ENCODE assay signal across 19 cellular contexts in genomic region chr13:94646904-94647303, GRCh38. TPM values are rescaled to one million over a fixed set of nuclear protein-coding genes. Genes with fewer than 3 reads are reported as not detected.
DNase-seq lines count a peak whose midpoint lies in the region; ATAC-seq, FAIRE-seq and TF ChIP-seq lines count a peak whose summit lies in the region.
"Had no signal": no experiment of that assay in that cellular context is flagged by ENCODE, and none has a peak within 500 bp of the region (broad histone marks: within the 10 kb centered on the region; RNA-seq: fewer than 3 reads in every experiment).

No MANE protein-coding gene starts in this region.

- DNase-seq in DMS153 (lab: John Stamatoyannopoulos, UW) (peak; percentile 40), DMS153 treated with DMSO at 0.1 percent for 48 hours (lab: John Stamatoyannopoulos, UW; ENCODE audit: unreplicated experiment) (no peak), GM12878 (ENCODE audit: low read depth, low spot score) (peak; percentile 12), cerebellar cortex (ENCODE audit: low spot score) (no peak), tibial nerve (ENCODE audit: low spot score in 2 of 2) (no peak)
- no peak for DNase-seq in activated CD4-positive, alpha-beta T cell treated with anti-CD3 and anti-CD28 coated beads for 36 hours
- DNase-seq: 8988T; activated CD8-positive, alpha-beta memory T cell treated with anti-CD3 and anti-CD28 coated beads, Interleukin-2, amount 50 U/mL, for 48 hours; COR-L47; H7; mammary epithelial cell; NCI-H1105; NCI-H526 treated with DMSO at 0.1 percent for 48 hours; nucleus accumbens; stimulated activated CD4-positive, alpha-beta T cell treated with anti-CD3 and anti-CD28 coated beads, Interleukin-12 subunit alpha, Interleukin-12 subunit beta, amount 100 ng/mL, for 4 hours had no signal

- in situ Hi-C loops in GM12878 (cut with MboI) = no loop called here

- H3K9ac ChIP-seq in GM12878 (ENCODE audit: control insufficient read depth, insufficient read depth, low read length) = no peak overlapping the region

- ATAC-seq in GM21526 (IDR thresholded peaks at IDR 0.05; ENCODE audit: low FRiP score, unreplicated experiment) (peak; percentile 85), HG03060 (IDR thresholded peaks at IDR 0.05; ENCODE audit: low read depth, unreplicated experiment) (peak; percentile 77), GM12878 (peak; percentile 82)
- ATAC-seq in activated CD4-positive, alpha-beta T cell treated with anti-CD3 and anti-CD28 coated beads for 36 hours = no peak

- no peak overlapping the region for H3K4me3 Mint-ChIP-seq in activated CD4-positive, alpha-beta T cell treated with anti-CD3 and anti-CD28 coated beads for 36 hours
- H3K4me3 Mint-ChIP-seq: type B pancreatic cell had no signal

- intact Hi-C loops in GM12878 (cut with micrococcal nuclease; ENCODE audit: unreplicated experiment) = no loop called here
- intact Hi-C loops in activated CD4-positive, alpha-beta T cell treated with anti-CD3 and anti-CD28 coated beads for 36 hours (cut with DNase I, micrococcal nuclease) = loop anchor here in 1 of 2 experiments (5.0 kb wide), 1 partner anchor 520 kb away; no protein-coding TSS in a partner anchor

- H3K27ac Mint-ChIP-seq in activated CD4-positive, alpha-beta T cell treated with anti-CD3 and anti-CD28 coated beads for 36 hours = no peak overlapping the region
- H3K27ac Mint-ChIP-seq: type B pancreatic cell had no signal

- H3K4me3 ChIP-seq in GM12878 = 0 out of 2 replicates have a peak overlapping the region, but pooled peaks have one; percentile 18
- H3K4me3 ChIP-seq in tibial nerve = no peak overlapping the region

- WGBS in GM12878 (ENCODE audit: insufficient coverage, insufficient replicate concordance, low lambda C conversion rate, missing lambda C conversion rate) = 0% methylated on average over 4 of the region's 4 CpGs
- WGBS in tibial nerve, 2 donors = 84 to 86% methylated on average over 4 of the region's 4 CpGs

- no peaks in the 10 kb centered on the region for H3K9me3 Mint-ChIP-seq in activated CD4-positive, alpha-beta T cell treated with anti-CD3 and anti-CD28 coated beads for 36 hours (ENCODE audit: low read depth)
- H3K9me3 Mint-ChIP-seq: type B pancreatic cell had no signal

- no peak for TF ChIP-seq RAD21 in GM12878 (IDR thresholded peaks at IDR 0.05; ENCODE audit: insufficient read depth, low read depth, low read length)

- RAD21 ChIA-PET in GM12878 (lab: Charles Lee; ENCODE audit: unreplicated experiment) = no interaction called here

- BruUV-seq in GM12878 (replicated peaks; lab: Mats Ljungman, UMichigan) = no TSS peak

- H4K20me1 ChIP-seq in GM12878 (ENCODE audit: control insufficient read depth, insufficient read depth) = no peaks in the 10 kb centered on the region

- TF ChIP-seq CTCF in GM12878 (IDR thresholded peaks at IDR 0.05 in 2 of 3, conservative IDR thresholded peaks at IDR 0.05 in 1 of 3; ENCODE audit: control insufficient read depth in 2 of 3, extremely low read depth in 1 of 3, insufficient read depth in 1 of 3, low read depth in 3 of 3, low read length in 3 of 3) (no peak), tibial nerve (IDR thresholded peaks at IDR 0.05) (no peak)

- POLR2A ChIA-PET in GM12878 (lab: Charles Lee) = no interaction called here
- POLR2A ChIA-PET in activated CD4-positive, alpha-beta T cell treated with anti-CD3 and anti-CD28 coated beads for 36 hours (lab: Charles Lee) = no interaction called here

- no peaks in the 10 kb centered on the region for H3K4me1 Mint-ChIP-seq in activated CD4-positive, alpha-beta T cell treated with anti-CD3 and anti-CD28 coated beads for 36 hours

- H3K27me3 ChIP-seq in GM12878 (replicated peaks in 1 of 2; ENCODE audit: control insufficient read depth in 2 of 2, insufficient read depth in 2 of 2, low read length in 1 of 2) = no peaks in the 10 kb centered on the region
- no peaks in the 10 kb centered on the region for H3K27me3 ChIP-seq in tibial nerve

- H3K9me3 ChIP-seq in GM12878 (replicated peaks; ENCODE audit: control insufficient read depth, insufficient read depth, low read length) (no peaks in the 10 kb centered on the region; the same call in 2 of the 3 replicates), tibial nerve (no peaks in the 10 kb centered on the region)

- H2AFZ ChIP-seq in GM12878 (ENCODE audit: control insufficient read depth, low read depth, low read length) = no peak overlapping the region

- H3K36me3 ChIP-seq in GM12878 (ENCODE audit: control insufficient read depth in 2 of 2, insufficient read depth in 2 of 2, low read length in 1 of 2) = no peaks in the 10 kb centered on the region
- H3K36me3 ChIP-seq in tibial nerve = no peaks in the 10 kb centered on the region

- H3K4me1 ChIP-seq in GM12878 (ENCODE audit: control insufficient read depth, insufficient read depth, low read length) = peaks cover 11% of the 10 kb centered on the region
- H3K4me1 ChIP-seq in tibial nerve = no peaks in the 10 kb centered on the region

- H3K27me3 Mint-ChIP-seq in activated CD4-positive, alpha-beta T cell treated with anti-CD3 and anti-CD28 coated beads for 36 hours = no peaks in the 10 kb centered on the region
- H3K27me3 Mint-ChIP-seq: type B pancreatic cell had no signal

- H3K4me2 ChIP-seq in GM12878 (ENCODE audit: control insufficient read depth, insufficient read depth) = peak overlapping the region; percentile 17

- SMC1A ChIA-PET in GM12878 (lab: Charles Lee; ENCODE audit: uncharacterized antibody, unreplicated experiment) = no interaction called here

- TF ChIP-seq EP300 in GM12878 (IDR thresholded peaks at IDR 0.05; ENCODE audit: borderline replicate concordance in 1 of 2, control insufficient read depth in 1 of 2, low read depth in 2 of 2, low read length in 2 of 2) (0 out of 4 replicates have a peak, but pooled peaks of 1 of the 2 experiments have one; percentile 10), tibial nerve (IDR thresholded peaks at IDR 0.05) (no peak)

- CTCF ChIA-PET in GM12878 (lab: Yijun Ruan, JAX) = no interaction called here
- CTCF ChIA-PET in activated CD4-positive, alpha-beta T cell treated with anti-CD3 and anti-CD28 coated beads for 36 hours (lab: Charles Lee) = no interaction called here

- H3K27ac ChIP-seq in GM12878 (ENCODE audit: control insufficient read depth, insufficient read depth) (no peak overlapping the region; the same call in 1 of the 2 replicates), tibial nerve (no peak overlapping the region)
- H3K27ac ChIP-seq: VCaP had no signal

- no peaks in the 10 kb centered on the region for H3K79me2 ChIP-seq in GM12878 (ENCODE audit: control insufficient read depth, insufficient read depth, low read length)

- H3K36me3 Mint-ChIP-seq in activated CD4-positive, alpha-beta T cell treated with anti-CD3 and anti-CD28 coated beads for 36 hours (ENCODE audit: low read depth) = no peaks in the 10 kb centered on the region
- H3K36me3 Mint-ChIP-seq: type B pancreatic cell had no signal

- TF ChIP-seq POLR2A in GM12878 (IDR thresholded peaks at IDR 0.05; ENCODE audit: low read depth, low read length) (no peak), tibial nerve (IDR thresholded peaks at IDR 0.05) (no peak)

- FAIRE-seq in GM12878 (lab: Jason Lieb, UNC) = no peak

TF ChIP-seq in GM12878, 131 proteins besides CTCF, POLR2A, EP300 and RAD21 (continues in another document):
- TF ChIP-seq RCOR1 (conservative IDR thresholded peaks at IDR 0.05; ENCODE audit: low read depth, low read length) (no peak), ZZZ3 (IDR thresholded peaks at IDR 0.05; ENCODE audit: control insufficient read depth, insufficient read length, low read depth) (no peak), IRF4 (IDR thresholded peaks at IDR 0.05; ENCODE audit: low read depth, low read length) (peak; percentile 62; the same call in 1 of the 2 replicates), HCFC1 (IDR thresholded peaks at IDR 0.05; ENCODE audit: low read length) (no peak), JUNB (IDR thresholded peaks at IDR 0.05) (peak; percentile 76)

RNA-seq across cellular contexts. Expression of gene GPR180, which starts 45.2 kb away (rescaled TPM):
- 16.8 TPM in 2 replicates for total RNA-seq in GM12878 (2013; cell fraction: nucleolus; rRNA removed)
- total RNA-seq in GM12878 (2014; rRNA removed) = 6.3 and 7.6 TPM in 2 replicates
- 7.0 and 7.6 TPM in 2 replicates for total RNA-seq in GM12878 (2014; rRNA removed; fragmentation: Illumina TruSeq; extraction: Trizol)
- 4.2 and 4.4 TPM in 2 replicates for total RNA-seq in GM12878 (2021)
- 1.7 TPM for polyA plus RNA-seq in GM12878 (2011; ENCODE audit: low read depth)
- polyA plus RNA-seq in GM12878 (2011; rRNA removed) = 5.5 and 8.4 TPM in 2 replicates
- 1.9 and 2.1 TPM in 2 replicates for polyA plus RNA-seq in GM12878 (2011; cell fraction: cytosol; rRNA removed)
- 4.4 TPM in 2 replicates for polyA plus RNA-seq in GM12878 (2011; cell fraction: nucleus; rRNA removed)
- 2.6 and 3.3 TPM in 2 replicates for polyA plus RNA-seq in GM12878 (2012)
- polyA plus RNA-seq in GM12878 (2014; fragmentation: Illumina TruSeq; extraction: Trizol) = 5.1 and 6.3 TPM in 2 replicates
- 1 to 10 TPM; 1.6 to 1.8 TPM for polyA plus RNA-seq in GM12878 (2014; fragmentation: Nextera tagmentation; extraction: Ambion mirVana)
- 2.4 and 2.8 TPM in 2 replicates for polyA plus RNA-seq in GM12878 (2014; rRNA removed)
- 1 to 10 TPM; 5.8 to 7.2 TPM for polyA plus RNA-seq in GM12878 (2016; fragmentation: Nextera tagmentation; extraction: Ambion mirVana)
- polyA minus RNA-seq in GM12878 (2011; rRNA and poly(A)+ RNA removed) = 7.3 and 9.4 TPM in 2 replicates
- polyA minus RNA-seq in GM12878 (2011; cell fraction: cytosol; rRNA and poly(A)+ RNA removed) = 3.1 and 3.3 TPM in 2 replicates
- 5.6 and 8.9 TPM in 2 replicates for polyA minus RNA-seq in GM12878 (2011; cell fraction: nucleus; rRNA and poly(A)+ RNA removed)
- 1 to 10 TPM; 8.0 to 8.6 TPM for total RNA-seq in activated CD4-positive, alpha-beta T cell treated with anti-CD3 and anti-CD28 coated beads for 36 hours
- total RNA-seq in tibial nerve = 1 to 10 TPM; 2.9 to 9.0 (median 5.2) TPM

RNA-seq across cellular contexts. Expression of gene TGDS, which starts 51.0 kb away (rescaled TPM):
- total RNA-seq in GM12878 (2013; cell fraction: nucleolus; rRNA removed) = 43.5 and 45.4 TPM in 2 replicates
- total RNA-seq in GM12878 (2014; rRNA removed) (16.2 and 19.1 TPM in 2 replicates), GM12878 (2014; rRNA removed; fragmentation: Illumina TruSeq; extraction: Trizol) (21.0 and 21.2 TPM in 2 replicates), GM12878 (2021) (11.2 and 13.1 TPM in 2 replicates), tibial nerve (10 to 100 TPM; 10.2 to 14.2 (median 12.3) TPM)
- 4.6 TPM for polyA plus RNA-seq in GM12878 (2011; ENCODE audit: low read depth)
- polyA plus RNA-seq in GM12878 (2011; rRNA removed) (44.3 and 68.5 TPM in 2 replicates), GM12878 (2014; fragmentation: Illumina TruSeq; extraction: Trizol) (24.3 and 26.0 TPM in 2 replicates), GM12878 (2014; fragmentation: Nextera tagmentation; extraction: Ambion mirVana) (10 to 100 TPM; 28.1 to 42.7 TPM), GM12878 (2014; rRNA removed) (12.5 and 16.5 TPM in 2 replicates), GM12878 (2016; fragmentation: Nextera tagmentation; extraction: Ambion mirVana) (10 to 100 TPM; 23.4 to 24.9 TPM)
- 14.3 and 19.8 TPM in 2 replicates for polyA plus RNA-seq in GM12878 (2011; cell fraction: cytosol; rRNA removed)
- 25.7 and 29.7 TPM in 2 replicates for polyA plus RNA-seq in GM12878 (2011; cell fraction: nucleus; rRNA removed)
- 9.5 and 15.3 TPM in 2 replicates for polyA plus RNA-seq in GM12878 (2012)
- polyA minus RNA-seq in GM12878 (2011; rRNA and poly(A)+ RNA removed) = 16.4 and 29.3 TPM in 2 replicates
- 5.7 and 6.3 TPM in 2 replicates for polyA minus RNA-seq in GM12878 (2011; cell fraction: cytosol; rRNA and poly(A)+ RNA removed)
- 24.1 and 25.1 TPM in 2 replicates for polyA minus RNA-seq in GM12878 (2011; cell fraction: nucleus; rRNA and poly(A)+ RNA removed)
- 10 to 100 TPM; 23.4 to 24.2 TPM for total RNA-seq in activated CD4-positive, alpha-beta T cell treated with anti-CD3 and anti-CD28 coated beads for 36 hours

Comparison
In these comparisons a context has a peak if more than half of its experiments do, and no peak if none do; other contexts are left out.
1. DNase-seq: peak in DMS153 (single experiment) and GM12878 (single experiment); none in DMS153 treated with DMSO at 0.1 percent for 48 hours (single experiment), activated CD4-positive, alpha-beta T cell treated with anti-CD3 and anti-CD28 coated beads for 36 hours (single experiment), cerebellar cortex (single experiment) and tibial nerve (0 of 2).